ENCODE assay signal across 22 cellular contexts in the genomic region with DNA sequence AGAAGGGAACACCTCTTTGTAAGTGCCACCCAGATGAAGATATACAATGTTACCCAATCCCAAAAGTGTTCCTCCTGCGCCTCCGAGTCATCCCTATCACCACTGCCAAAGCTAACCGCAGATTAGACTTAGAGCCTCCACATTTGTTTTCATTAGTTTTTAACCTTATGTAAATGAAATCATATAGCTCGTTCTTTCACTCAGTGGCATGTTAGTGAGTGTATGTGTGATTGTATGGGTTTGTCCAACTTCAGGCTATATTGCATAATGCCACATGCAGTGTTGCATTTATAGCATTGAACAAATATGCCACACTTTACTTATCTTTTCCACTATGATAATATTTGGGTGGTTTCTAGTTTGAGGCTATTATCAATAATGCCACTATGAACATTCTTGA. TPM values are rescaled to one million over a fixed set of nuclear protein-coding genes. Genes with fewer than 3 reads are reported as not detected.
"Had no signal": no experiment of that assay in that cellular context is flagged by ENCODE, and none has a peak within 500 bp of the region (broad histone marks: within the 10 kb centered on the region; RNA-seq: fewer than 3 reads in every experiment).

No MANE protein-coding gene starts in this region.

- H3K27ac ChIP-seq: neutrophil, spleen, testis, tibial nerve, upper lobe of right lung, vagina had no signal

- H3K27me3 Mint-ChIP-seq: naive B cell; stimulated activated memory B cell treated with anti-CD40 and anti-IgM and Interleukin-4, amounts not matched to agents 10 μg/mL and 1 μg/mL and 100 μg/mL, for 72 hours; stimulated activated naive CD8-positive, alpha-beta T cell treated with anti-CD3 and anti-CD28 coated beads, Interleukin-15, Interleukin-2, amounts not matched to agents 100 ng/mL and 50 ng/mL, for 24 hours had no signal

- H3K27ac Mint-ChIP-seq: dendritic cell treated with granulocyte-macrophage colony-stimulating factor and Interleukin-4, amounts not matched to agents 40 ng/mL and 50 ng/mL, for 4 days; effector memory CD8-positive, alpha-beta T cell; naive B cell; stimulated activated memory B cell treated with anti-CD40 and anti-IgM and Interleukin-4, amounts not matched to agents 10 μg/mL and 1 μg/mL and 100 μg/mL, for 72 hours; stimulated activated naive CD8-positive, alpha-beta T cell treated with anti-CD3 and anti-CD28 coated beads, Interleukin-15, Interleukin-2, amounts not matched to agents 100 ng/mL and 50 ng/mL, for 24 hours had no signal

- H3K4me1 Mint-ChIP-seq: stimulated activated memory B cell treated with anti-CD40 and anti-IgM and Interleukin-4, amounts not matched to agents 10 μg/mL and 1 μg/mL and 100 μg/mL, for 72 hours had no signal

- H3K4me1 ChIP-seq: spleen, tibial nerve, upper lobe of right lung, vagina had no signal

- H3K9me3 Mint-ChIP-seq: dendritic cell treated with granulocyte-macrophage colony-stimulating factor and Interleukin-4, amounts not matched to agents 40 ng/mL and 50 ng/mL, for 4 days; effector memory CD8-positive, alpha-beta T cell; stimulated activated naive CD8-positive, alpha-beta T cell treated with anti-CD3 and anti-CD28 coated beads, Interleukin-15, Interleukin-2, amounts not matched to agents 100 ng/mL and 50 ng/mL, for 24 hours had no signal

- H3K36me3 ChIP-seq: neutrophil, spleen, tibial nerve, upper lobe of right lung, vagina had no signal

- H3K27me3 ChIP-seq: neutrophil, spleen, testis, tibial nerve, upper lobe of right lung, vagina had no signal

- DNase-seq: effector memory CD8-positive, alpha-beta T cell; head of caudate nucleus; hippocampal formation; mesendoderm; naive B cell; posterior cingulate gyrus; spleen; stimulated activated CD4-positive, alpha-beta T cell treated with anti-CD3 and anti-CD28 coated beads, Interleukin-15, amount 100 ng/mL, for 24 hours; stimulated activated CD4-positive, alpha-beta T cell treated with anti-CD3 and anti-CD28 coated beads, Interleukin-1b, Interleukin-23, amount 100 ng/mL, for 48 hours; stimulated activated CD4-positive, alpha-beta T cell treated with anti-CD3 and anti-CD28 coated beads, Interleukin-4, amount 100 ng/mL, for 24 hours; testis; upper lobe of right lung had no signal

- ATAC-seq: effector memory CD8-positive, alpha-beta T cell; sciatic nerve; stimulated activated memory B cell treated with anti-CD40 and anti-IgM and Interleukin-4, amounts not matched to agents 10 μg/mL and 1 μg/mL and 100 μg/mL, for 72 hours; upper lobe of right lung had no signal

- H3K4me3 ChIP-seq: spleen, testis, tibial nerve, upper lobe of right lung, vagina had no signal

- H3K9me3 ChIP-seq: neutrophil, spleen, testis, tibial nerve, upper lobe of right lung, vagina had no signal

- H3K36me3 Mint-ChIP-seq: naive B cell had no signal

- H3K4me3 Mint-ChIP-seq: dendritic cell treated with granulocyte-macrophage colony-stimulating factor and Interleukin-4, amounts not matched to agents 40 ng/mL and 50 ng/mL, for 4 days; effector memory CD8-positive, alpha-beta T cell; naive B cell; stimulated activated memory B cell treated with anti-CD40 and anti-IgM and Interleukin-4, amounts not matched to agents 10 μg/mL and 1 μg/mL and 100 μg/mL, for 72 hours; stimulated activated naive CD8-positive, alpha-beta T cell treated with anti-CD3 and anti-CD28 coated beads, Interleukin-15, Interleukin-2, amounts not matched to agents 100 ng/mL and 50 ng/mL, for 24 hours had no signal

RNA-seq across cellular contexts. Expression of a gene that starts 18.0 kb away (rescaled TPM):
- total RNA-seq: epithelial cell of proximal tubule, liver, skeletal muscle tissue, upper lobe of right lung, vagina had no signal
